Comparison of ENCODE assay signal across 1 cellular context in the genomic region with DNA sequence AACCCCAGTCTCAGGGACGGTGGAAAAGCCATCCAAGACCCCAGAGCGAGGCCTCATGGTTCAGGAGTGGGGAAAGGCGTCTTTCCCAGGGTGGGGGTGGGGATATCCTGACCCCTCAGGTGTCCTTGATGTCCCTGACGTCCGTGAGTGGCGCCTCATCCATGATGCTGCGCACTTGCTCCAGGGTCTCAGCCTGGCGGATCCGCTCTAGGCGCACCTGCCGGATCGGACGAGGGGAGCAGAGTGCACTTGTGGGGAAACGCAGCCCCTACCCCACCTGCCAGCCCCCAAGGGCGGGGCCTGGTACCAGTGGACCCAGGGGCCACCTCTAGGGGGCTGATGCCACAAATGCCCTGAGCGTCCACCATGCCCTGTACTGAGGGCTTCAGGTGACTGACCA.
TF ChIP-seq lines count a peak whose summit lies in the region.

No MANE protein-coding gene starts in this region.

TF ChIP-seq in HepG2, 621 proteins besides CTCF, POLR2A, EP300 and RAD21:
- TF ChIP-seq GTF2F1 (IDR thresholded peaks at IDR 0.05; ENCODE audit: low read length) (no peak), HNRNPUL1 (IDR thresholded peaks at IDR 0.05; ENCODE audit: low read depth, low read length) (no peak), CREM (IDR thresholded peaks at IDR 0.05) (no peak), CREM (CRISPR knock-in tag; IDR thresholded peaks at IDR 0.05) (no peak), ZNF567 (CRISPR knock-in tag; IDR thresholded peaks at IDR 0.05; ENCODE audit: borderline replicate concordance) (no peak), ZKSCAN1 (IDR thresholded peaks at IDR 0.05; ENCODE audit: low read length) (no peak), ZNF557 (CRISPR knock-in tag; IDR thresholded peaks at IDR 0.05) (no peak), ZNF569 (CRISPR knock-in tag; IDR thresholded peaks at IDR 0.05; ENCODE audit: borderline replicate concordance) (no peak), EHMT2 (IDR thresholded peaks at IDR 0.05; ENCODE audit: borderline replicate concordance, low read depth, low read length) (no peak), AGO2 (optimal IDR thresholded peaks at IDR 0.05; ENCODE audit: low read depth, low read length) (peak; percentile 68), ZNF773 (CRISPR knock-in tag; IDR thresholded peaks at IDR 0.05; ENCODE audit: borderline replicate concordance) (no peak), FOXK1 (CRISPR knock-in tag; IDR thresholded peaks at IDR 0.05; ENCODE audit: borderline replicate concordance, low read depth) (no peak), U2AF2 (IDR thresholded peaks at IDR 0.05; ENCODE audit: low read depth, low read length) (no peak), ZFX (CRISPR knock-in tag; IDR thresholded peaks at IDR 0.05; ENCODE audit: low read depth) (0 out of 2 replicates have a peak, but pooled peaks have one; percentile 13), SSRP1 (CRISPR knock-in tag; IDR thresholded peaks at IDR 0.05) (no peak)
